ENCODE assay signal across 28 cellular contexts in the genomic region with DNA sequence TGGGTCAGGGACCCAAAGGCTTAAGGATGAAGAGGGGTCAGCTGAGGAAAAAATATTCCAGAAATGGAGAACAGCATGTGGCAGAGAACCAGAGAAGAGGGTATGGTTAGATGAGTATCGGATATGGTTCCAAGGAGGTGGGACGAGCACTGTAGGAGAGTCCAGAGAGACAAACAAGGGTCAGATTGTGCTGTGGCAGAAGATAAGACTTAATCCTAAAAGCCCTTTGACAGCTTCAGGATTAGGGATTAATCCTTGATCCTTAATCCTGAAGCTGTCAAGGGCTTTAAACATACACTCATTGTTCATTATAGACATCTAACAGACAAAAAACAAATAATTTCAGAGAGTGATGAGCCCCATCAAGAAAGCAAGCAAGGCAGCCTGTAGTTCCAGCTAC.
"Had no signal": no experiment of that assay in that cellular context is flagged by ENCODE, and none has a peak within 500 bp of the region (broad histone marks: within the 10 kb centered on the region; RNA-seq: fewer than 3 reads in every experiment).

No MANE protein-coding gene starts in this region.

- H3K27me3 Mint-ChIP-seq: type B pancreatic cell had no signal

- H3K4me3 ChIP-seq: left lung, lower lobe of right lung, pancreas, prostate gland, skin epidermis, stomach, tibial nerve, uterus had no signal

- H3K9me3 Mint-ChIP-seq: immature natural killer cell; naive thymus-derived CD8-positive, alpha-beta T cell had no signal

- H3K36me3 Mint-ChIP-seq: immature natural killer cell; naive thymus-derived CD8-positive, alpha-beta T cell; stimulated activated naive B cell treated with anti-CD40 and anti-IgM and Interleukin-4, amounts not matched to agents 10 μg/mL and 1 μg/mL and 100 μg/mL, for 72 hours had no signal

- H3K27ac ChIP-seq: left lung, lower lobe of right lung, pancreas, prostate gland, skin epidermis, stomach, tibial nerve, uterus had no signal

- H3K27me3 ChIP-seq: left lung, pancreas, stomach, tibial nerve, uterus had no signal

- H3K36me3 ChIP-seq: left lung, lower lobe of right lung, pancreas, prostate gland, stomach, tibial nerve, uterus had no signal

- H3K27ac Mint-ChIP-seq: naive thymus-derived CD8-positive, alpha-beta T cell; nephron; stimulated activated naive B cell treated with anti-CD40 and anti-IgM and Interleukin-4, amounts not matched to agents 10 μg/mL and 1 μg/mL and 100 μg/mL, for 72 hours; type B pancreatic cell had no signal

- H3K9me3 ChIP-seq: left lung, lower lobe of right lung, pancreas, prostate gland, stomach, tibial nerve, uterus had no signal

- H3K4me1 ChIP-seq: left lung, lower lobe of right lung, pancreas, prostate gland, stomach, uterus had no signal

- DNase-seq: hypothalamus; immature natural killer cell; kidney; left colon; left lung; lower lobe of right lung; mammary epithelial cell; mesenchymal stem cell; naive thymus-derived CD8-positive, alpha-beta T cell; nucleus accumbens; pancreas; posterior cingulate gyrus; retina; right cardiac atrium; stimulated activated CD4-positive, alpha-beta T cell treated with anti-CD3 and anti-CD28 coated beads, Interleukin-12 subunit alpha, Interleukin-12 subunit beta, amount 100 ng/mL, for 4 hours; stimulated activated CD4-positive, alpha-beta T cell treated with anti-CD3 and anti-CD28 coated beads, Interleukin-15, amount 100 ng/mL, for 24 hours; stimulated activated CD4-positive, alpha-beta T cell treated with anti-CD3 and anti-CD28 coated beads, Interleukin-2, amount 100 ng/mL, for 24 hours; stimulated activated CD4-positive, alpha-beta T cell treated with anti-CD3 and anti-CD28 coated beads, Interleukin-4, amount 100 ng/mL, for 1 hour; stimulated activated naive B cell treated with anti-CD40 and anti-IgM and Interleukin-4, amounts not matched to agents 10 μg/mL and 1 μg/mL and 100 μg/mL, for 72 hours; stimulated activated naive CD8-positive, alpha-beta T cell treated with anti-CD3 and anti-CD28 coated beads, Interleukin-15, Interleukin-2, amounts not matched to agents 100 U/mL and 50 U/mL, for 24 hours; stomach; uterus had no signal

- H3K4me3 Mint-ChIP-seq: immature natural killer cell; naive thymus-derived CD8-positive, alpha-beta T cell; nephron; neural crest cell; stimulated activated naive B cell treated with anti-CD40 and anti-IgM and Interleukin-4, amounts not matched to agents 10 μg/mL and 1 μg/mL and 100 μg/mL, for 72 hours; type B pancreatic cell had no signal

- H3K4me1 Mint-ChIP-seq: immature natural killer cell, nephron had no signal
